In genomic region chr14:96512122-96512521, GRCh38 we compare ENCODE assay signal across 18 cellular contexts. TPM values are rescaled to one million over a fixed set of nuclear protein-coding genes. Genes with fewer than 3 reads are reported as not detected.
DNase-seq lines count a peak whose midpoint lies in the region; ATAC-seq and TF ChIP-seq lines count a peak whose summit lies in the region.
"Had no signal": no experiment of that assay in that cellular context is flagged by ENCODE, and none has a peak within 500 bp of the region (broad histone marks: within the 10 kb centered on the region; RNA-seq: fewer than 3 reads in every experiment).

No MANE protein-coding gene starts in this region.

- CTCF ChIA-PET in WTC11 (lab: Charles Lee) = interaction anchor here (0.5 to 1.6 kb wide), 3 partner anchors 14 to 204 kb away, joined by 3 to 6 read pairs (median 5); no protein-coding TSS in a partner anchor

- no peak for DNase-seq in CD4-positive, CD25-positive, alpha-beta regulatory T cell
- no peak for DNase-seq in WTC11 (ENCODE audit: low spot score)
- no peak for DNase-seq in memory B cell (ENCODE audit: low spot score in 2 of 2)
- no peak for DNase-seq in caudate nucleus (lab: John Stamatoyannopoulos, UW)
- DNase-seq in ecto neural progenitor cell (ENCODE audit: low spot score) = no peak
- DNase-seq: ACHN; CD8-positive, alpha-beta T cell; HFFc6; NCI-H1436 treated with DMSO at 0.1 percent for 48 hours; NCI-H2081 treated with DMSO at 0.1 percent for 48 hours; NCI-H226; NCI-H526 treated with DMSO at 0.1 percent for 48 hours; Peyer's patch; Right ventricle myocardium superior; SK-N-SH had no signal

- H3K4me1 ChIP-seq in CD4-positive, CD25-positive, alpha-beta regulatory T cell (ENCODE audit: control insufficient read depth, insufficient read depth, low read length, poor library complexity, severe bottlenecking) = peaks cover 70% of the 10 kb centered on the region
- peaks cover 47% of the 10 kb centered on the region for H3K4me1 ChIP-seq in HUES6 (ENCODE audit: control insufficient read depth, insufficient read depth, low read length)

- H3K9me3 Mint-ChIP-seq in CD4-positive, CD25-positive, alpha-beta regulatory T cell = no peaks in the 10 kb centered on the region
- no peaks in the 10 kb centered on the region for H3K9me3 Mint-ChIP-seq in WTC11
- no peaks in the 10 kb centered on the region for H3K9me3 Mint-ChIP-seq in memory B cell
- H3K9me3 Mint-ChIP-seq: CD8-positive, alpha-beta T cell; HFFc6 had no signal

- H3K27me3 Mint-ChIP-seq in CD4-positive, CD25-positive, alpha-beta regulatory T cell = no peaks in the 10 kb centered on the region
- H3K27me3 Mint-ChIP-seq in WTC11 (ENCODE audit: low read depth) = no peaks in the 10 kb centered on the region
- no peaks in the 10 kb centered on the region for H3K27me3 Mint-ChIP-seq in memory B cell

- H3K4me1 Mint-ChIP-seq in CD4-positive, CD25-positive, alpha-beta regulatory T cell = peaks cover 71 to 91% (median 80%) of the 10 kb centered on the region in 4 donors
- H3K4me1 Mint-ChIP-seq in WTC11 (peaks cover 81% of the 10 kb centered on the region), memory B cell (peaks cover 51% of the 10 kb centered on the region)

- H3K9ac ChIP-seq in HUES6 (ENCODE audit: low read length) = no peak overlapping the region

- no peak overlapping the region for H3K27ac ChIP-seq in CD4-positive, CD25-positive, alpha-beta regulatory T cell (ENCODE audit: insufficient read depth, low read length, poor library complexity, severe bottlenecking)
- H3K27ac ChIP-seq in HUES6 (ENCODE audit: low read depth, low read length) = no peak overlapping the region
- H3K27ac ChIP-seq in caudate nucleus (ENCODE audit: low read depth, low read length) = no peak overlapping the region
- H3K27ac ChIP-seq: Peyer's patch had no signal

- no peak for TF ChIP-seq CTCF in WTC11 (IDR thresholded peaks at IDR 0.05)

- no peaks in the 10 kb centered on the region for H3K36me3 ChIP-seq in CD4-positive, CD25-positive, alpha-beta regulatory T cell (ENCODE audit: control insufficient read depth, insufficient read depth, low read length)
- H3K36me3 ChIP-seq in HUES6 (ENCODE audit: control insufficient read depth, insufficient read depth, low read length) = no peaks in the 10 kb centered on the region
- H3K36me3 ChIP-seq: Peyer's patch had no signal

- H3K4me3 Mint-ChIP-seq in CD4-positive, CD25-positive, alpha-beta regulatory T cell = peak overlapping the region in 3 of 4 donors; percentile 29 to 68 (median 55)
- peak overlapping the region; percentile 47 for H3K4me3 Mint-ChIP-seq in WTC11
- no peak overlapping the region for H3K4me3 Mint-ChIP-seq in memory B cell
- H3K4me3 Mint-ChIP-seq: HFFc6 had no signal

- no peaks in the 10 kb centered on the region for H3K36me3 Mint-ChIP-seq in CD4-positive, CD25-positive, alpha-beta regulatory T cell
- H3K36me3 Mint-ChIP-seq in WTC11 (no peaks in the 10 kb centered on the region), memory B cell (no peaks in the 10 kb centered on the region)
- H3K36me3 Mint-ChIP-seq: CD8-positive, alpha-beta T cell had no signal

- H3K27me3 ChIP-seq in CD4-positive, CD25-positive, alpha-beta regulatory T cell (ENCODE audit: control insufficient read depth, insufficient read depth, low read length) = no peaks in the 10 kb centered on the region
- H3K27me3 ChIP-seq in HUES6 (ENCODE audit: control insufficient read depth, insufficient read depth, low read length) = no peaks in the 10 kb centered on the region
- H3K27me3 ChIP-seq: Peyer's patch had no signal

- POLR2A ChIA-PET in WTC11 (lab: Charles Lee) = no interaction called here

- peak overlapping the region; percentile 61 for H3K4me3 ChIP-seq in CD4-positive, CD25-positive, alpha-beta regulatory T cell (ENCODE audit: low read depth, low read length)
- peak overlapping the region; percentile 13; the same call in 1 of the 2 replicates for H3K4me3 ChIP-seq in HUES6 (ENCODE audit: low read depth, low read length)
- H3K4me3 ChIP-seq: Peyer's patch had no signal

- no peak for ATAC-seq in CD4-positive, CD25-positive, alpha-beta regulatory T cell (ENCODE audit: low read depth in 2 of 2)
- ATAC-seq in WTC11 (no peak), memory B cell (ENCODE audit: low read depth) (no peak), GM19467 (IDR thresholded peaks at IDR 0.05; ENCODE audit: unreplicated experiment) (no peak), GM21737 (IDR thresholded peaks at IDR 0.05; ENCODE audit: unreplicated experiment) (no peak)
- ATAC-seq: CD8-positive, alpha-beta T cell had no signal

- no peaks in the 10 kb centered on the region for H3K9me3 ChIP-seq in CD4-positive, CD25-positive, alpha-beta regulatory T cell (ENCODE audit: control insufficient read depth in 2 of 2, low read length in 2 of 2)
- no peaks in the 10 kb centered on the region for H3K9me3 ChIP-seq in HUES6 (ENCODE audit: control insufficient read depth, insufficient read depth, low read depth, low read length)
- H3K9me3 ChIP-seq: Peyer's patch, SK-N-SH had no signal

- H3K27ac Mint-ChIP-seq in CD4-positive, CD25-positive, alpha-beta regulatory T cell = peak overlapping the region in 1 of 3 donors; percentile 36
- peak overlapping the region; percentile 77 for H3K27ac Mint-ChIP-seq in WTC11
- H3K27ac Mint-ChIP-seq in memory B cell = peak overlapping the region; percentile 82
- H3K27ac Mint-ChIP-seq: HFFc6 had no signal

TF ChIP-seq in WTC11, 78 proteins besides CTCF, POLR2A, EP300 and RAD21:
- TF ChIP-seq IRF1 (CRISPR knock-in tag; IDR thresholded peaks at IDR 0.05) (no peak), STAT6 (CRISPR knock-in tag; conservative IDR thresholded peaks at IDR 0.05; ENCODE audit: low read depth) (no peak)
TF ChIP-seq in WTC11: peak in this region for 0.

RNA-seq across cellular contexts. Expression of gene PAPOLA, which starts 9.9 kb away (rescaled TPM):
- 189 TPM for total RNA-seq in CD4-positive, CD25-positive, alpha-beta regulatory T cell
- 10 to 100 TPM; 57.9 to 75.2 (median 60.1) TPM for polyA plus RNA-seq in CD4-positive, CD25-positive, alpha-beta regulatory T cell
- total RNA-seq in WTC11 (2021) = 184 to 210 TPM (median 193 TPM) in 3 replicates
